In genomic region chr1:156081174-156082110, GRCh38 we compare ENCODE assay signal across 2 cellular contexts.
A peak's percentile ranks its signal among the peaks of the same experiment; 100 is the strongest.
TF ChIP-seq lines count a peak whose summit lies in the region.

No MANE protein-coding gene starts in this region.

TF ChIP-seq in IMR-90, 13 proteins besides CTCF, POLR2A, EP300 and RAD21:
- TF ChIP-seq NFE2L2 (IDR thresholded peaks at IDR 0.05; ENCODE audit: low read depth, low read length) (no peak), USF2 (IDR thresholded peaks at IDR 0.05; ENCODE audit: low read depth, low read length) (peak; percentile 44; the same call in 1 of the 2 replicates), RFX5 (IDR thresholded peaks at IDR 0.05; ENCODE audit: low read depth, low read length) (no peak), BHLHE40 (IDR thresholded peaks at IDR 0.05; ENCODE audit: low read depth, low read length) (peak; percentile 21; the same call in 1 of the 2 replicates), MAZ (IDR thresholded peaks at IDR 0.05; ENCODE audit: borderline replicate concordance, low read depth, low read length) (no peak), CEBPB (IDR thresholded peaks at IDR 0.05; ENCODE audit: low read depth, low read length) (no peak), RCOR1 (IDR thresholded peaks at IDR 0.05; ENCODE audit: insufficient replicate concordance, low read length) (no peak), ELK1 (IDR thresholded peaks at IDR 0.05; ENCODE audit: borderline replicate concordance, low read depth, low read length) (no peak), SMC3 (IDR thresholded peaks at IDR 0.05; ENCODE audit: low read depth, low read length) (no peak), CHD1 (IDR thresholded peaks at IDR 0.05; ENCODE audit: low read depth, low read length) (no peak), MAFK (IDR thresholded peaks at IDR 0.05; ENCODE audit: low read depth, low read length) (no peak), MXI1 (IDR thresholded peaks at IDR 0.05; ENCODE audit: borderline replicate concordance, low read depth, low read length) (peak; percentile 91), FOS (IDR thresholded peaks at IDR 0.05; ENCODE audit: low read depth, low read length) (no peak)
TF ChIP-seq in IMR-90: peak in this region for 3.

TF ChIP-seq in K562, 482 proteins besides CTCF, POLR2A, EP300 and RAD21 (continues in another document):
- no peak for TF ChIP-seq JUN (IDR thresholded peaks at IDR 0.05; ENCODE audit: borderline replicate concordance, low read depth, low read length)
- no peak for TF ChIP-seq JUN (CRISPR knock-in tag; IDR thresholded peaks at IDR 0.05; ENCODE audit: borderline replicate concordance)
- no peak for TF ChIP-seq RFX1 (IDR thresholded peaks at IDR 0.05)
- peak; percentile 71 for TF ChIP-seq MYC (IDR thresholded peaks at IDR 0.05; ENCODE audit: low read depth, low read length)
- TF ChIP-seq MYC (CRISPR knock-in tag; IDR thresholded peaks at IDR 0.05; ENCODE audit: borderline replicate concordance, low read depth): no peak
- no peak for TF ChIP-seq ARNT (IDR thresholded peaks at IDR 0.05)
- no peak for TF ChIP-seq MTA3 (IDR thresholded peaks at IDR 0.05; ENCODE audit: borderline replicate concordance)
- TF ChIP-seq FOXP4 (CRISPR knock-in tag; IDR thresholded peaks at IDR 0.05; ENCODE audit: borderline replicate concordance): no peak
- no peak for TF ChIP-seq SETDB1 (IDR thresholded peaks at IDR 0.05; ENCODE audit: low read length)
- TF ChIP-seq BCL6 (CRISPR knock-in tag; IDR thresholded peaks at IDR 0.05): no peak
- no peak for TF ChIP-seq PTBP1 (IDR thresholded peaks at IDR 0.05; ENCODE audit: low read depth, low read length)
- peak; percentile 40; the same call in 1 of the 2 replicates for TF ChIP-seq EP400 (IDR thresholded peaks at IDR 0.05)
- no peak for TF ChIP-seq TBP (optimal IDR thresholded peaks at IDR 0.05; ENCODE audit: low read depth, low read length)
- no peak for TF ChIP-seq SNRNP70 (optimal IDR thresholded peaks at IDR 0.05; ENCODE audit: low read depth, low read length)
- no peak for TF ChIP-seq E4F1 (CRISPR knock-in tag; IDR thresholded peaks at IDR 0.05; ENCODE audit: borderline replicate concordance)
- peak in 1 of 3 experiments; percentile 29; a peak in 2 of 6 replicates for TF ChIP-seq ZBTB11 (CRISPR knock-in tag; IDR thresholded peaks at IDR 0.05)
- no peak for TF ChIP-seq NFATC3 (IDR thresholded peaks at IDR 0.05)
- TF ChIP-seq ZNF311 (CRISPR knock-in tag; IDR thresholded peaks at IDR 0.05): no peak
- TF ChIP-seq RBM15 (IDR thresholded peaks at IDR 0.05; ENCODE audit: insufficient read depth, low read length): no peak
- TF ChIP-seq SAFB2 (IDR thresholded peaks at IDR 0.05; ENCODE audit: borderline replicate concordance, low read depth, low read length, severe bottlenecking): no peak
- TF ChIP-seq ZNF324 (CRISPR knock-in tag; IDR thresholded peaks at IDR 0.05): no peak
- no peak for TF ChIP-seq THRB (CRISPR knock-in tag; conservative IDR thresholded peaks at IDR 0.05)
- no peak for TF ChIP-seq ILK (tag; IDR thresholded peaks at IDR 0.05; ENCODE audit: borderline replicate concordance, low read depth)
- no peak for TF ChIP-seq TGIF2 (CRISPR knock-in tag; IDR thresholded peaks at IDR 0.05)
- TF ChIP-seq MAX (CRISPR knock-in tag; IDR thresholded peaks at IDR 0.05): peak; percentile 85
- no peak for TF ChIP-seq DNMT1 (IDR thresholded peaks at IDR 0.05)
- TF ChIP-seq ZBTB7A (IDR thresholded peaks at IDR 0.05; ENCODE audit: borderline replicate concordance, control insufficient read depth, low read depth, low read length): peak; percentile 81; the same call in 1 of the 2 replicates
- no peak for TF ChIP-seq CEBPB (tag; IDR thresholded peaks at IDR 0.05)
- no peak for TF ChIP-seq ZNF518B (CRISPR knock-in tag; IDR thresholded peaks at IDR 0.05)
- TF ChIP-seq BCLAF1 (IDR thresholded peaks at IDR 0.05; ENCODE audit: borderline replicate concordance in 1 of 2, control insufficient read depth in 1 of 2, low read depth in 2 of 2, low read length in 1 of 2): no peak
- no peak for TF ChIP-seq KAT8 (IDR thresholded peaks at IDR 0.05; ENCODE audit: low read depth)
- TF ChIP-seq TAF7 (tag; IDR thresholded peaks at IDR 0.05): no peak
- peak; percentile 47; the same call in 1 of the 2 replicates for TF ChIP-seq ZNF740 (CRISPR knock-in tag; IDR thresholded peaks at IDR 0.05)
- TF ChIP-seq ZNF740 (tag; IDR thresholded peaks at IDR 0.05): peak in 1 of 2 experiments; percentile 32; a peak in 1 of 4 replicates
- peak; percentile 6; the same call in 1 of the 2 replicates for TF ChIP-seq EGR1 (conservative IDR thresholded peaks at IDR 0.05)
- no peak for TF ChIP-seq CBFA2T3 (IDR thresholded peaks at IDR 0.05)
- TF ChIP-seq HNRNPUL1 (IDR thresholded peaks at IDR 0.05; ENCODE audit: low read length): no peak
- TF ChIP-seq MECOM (CRISPR knock-in tag; IDR thresholded peaks at IDR 0.05): no peak
- TF ChIP-seq POLR2G (IDR thresholded peaks at IDR 0.05; ENCODE audit: low read depth, low read length): 0 out of 2 replicates have a peak, but pooled peaks have one; percentile 18
- 0 out of 2 replicates have a peak, but pooled peaks have one; percentile 52 for TF ChIP-seq ZNF12 (CRISPR knock-in tag; IDR thresholded peaks at IDR 0.05)
- TF ChIP-seq ZNF212 (CRISPR knock-in tag; IDR thresholded peaks at IDR 0.05): no peak
- no peak for TF ChIP-seq SP1 (CRISPR knock-in tag; IDR thresholded peaks at IDR 0.05)
